ENCODE assay signal across 1 cellular context in the genomic region with DNA sequence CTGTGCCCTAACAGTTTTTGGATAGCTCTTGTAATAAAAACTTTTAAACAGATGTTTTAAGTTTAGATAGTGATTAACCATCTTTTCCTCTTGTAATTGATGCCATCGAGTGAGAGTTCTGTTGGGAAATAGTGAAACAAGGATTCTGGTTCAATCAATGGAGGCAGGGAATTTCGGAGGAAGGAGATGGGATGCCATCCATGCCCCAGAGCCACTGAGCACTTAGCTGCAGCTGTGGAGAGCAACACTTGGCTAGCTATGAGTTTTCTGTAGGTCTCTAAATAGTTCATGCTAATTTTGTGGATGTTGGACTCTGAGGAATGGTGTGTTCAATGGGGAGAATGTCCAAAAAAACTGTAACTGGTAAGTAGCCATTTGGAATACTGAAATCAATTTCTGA.
TF ChIP-seq lines count a peak whose summit lies in the region.

No MANE protein-coding gene starts in this region.

TF ChIP-seq in SK-N-SH, 30 proteins besides CTCF, POLR2A, EP300 and RAD21 (continued from another document):
- no peak for TF ChIP-seq PBX3 (IDR thresholded peaks at IDR 0.05)
- TF ChIP-seq FOSL2 (IDR thresholded peaks at IDR 0.05; ENCODE audit: borderline replicate concordance, low read depth) = no peak
- no peak for TF ChIP-seq SMC3 (IDR thresholded peaks at IDR 0.05; ENCODE audit: low read depth, low read length)
- no peak for TF ChIP-seq FOXJ3 (CRISPR knock-in tag; IDR thresholded peaks at IDR 0.05)
- TF ChIP-seq MEF2A (IDR thresholded peaks at IDR 0.05; ENCODE audit: borderline replicate concordance, low read depth) = no peak
- no peak for TF ChIP-seq GATA2 (CRISPR knock-in tag; IDR thresholded peaks at IDR 0.05)
- no peak for TF ChIP-seq MXI1 (IDR thresholded peaks at IDR 0.05; ENCODE audit: low read depth, low read length)
